In the genomic region with DNA sequence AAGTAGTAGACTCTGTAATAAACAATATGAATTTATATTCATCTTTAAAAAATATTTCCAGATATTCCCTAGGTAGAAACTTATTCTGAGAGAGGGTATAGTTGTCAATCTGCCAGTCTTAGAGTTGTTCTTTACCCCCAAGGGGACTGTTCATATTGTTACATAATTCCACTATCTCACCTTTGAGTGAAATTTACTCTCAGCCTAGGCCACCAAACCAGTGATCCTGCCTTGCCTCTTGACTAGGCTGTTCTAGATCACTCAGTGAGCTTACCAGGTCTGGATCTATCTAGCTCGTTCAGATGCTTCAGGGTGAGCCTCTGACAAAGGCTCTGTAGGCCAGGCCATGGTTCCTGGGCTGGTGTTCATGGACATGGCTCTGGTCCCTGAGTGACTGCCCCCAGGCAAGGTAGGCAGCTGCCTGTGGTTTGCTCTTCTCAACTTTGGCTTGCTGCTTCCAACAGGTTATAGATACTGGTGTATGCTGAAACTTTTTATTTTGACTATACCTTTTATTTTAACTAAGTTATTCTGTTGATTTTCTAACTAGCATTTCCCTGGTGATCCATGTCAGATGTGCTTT, we compare ENCODE assay signal across 16 cellular contexts. TPM values are rescaled to one million over a fixed set of nuclear protein-coding genes. Genes with fewer than 3 reads are reported as not detected.
DNase-seq lines count a peak whose midpoint lies in the region; ATAC-seq and TF ChIP-seq lines count a peak whose summit lies in the region.
"Had no signal": no experiment of that assay in that cellular context is flagged by ENCODE, and none has a peak within 500 bp of the region (broad histone marks: within the 10 kb centered on the region; RNA-seq: fewer than 3 reads in every experiment).

No MANE protein-coding gene starts in this region.

- H3K4me1 ChIP-seq in endodermal cell (ENCODE audit: control insufficient read depth, insufficient read depth, low read length) (no peaks in the 10 kb centered on the region), osteoblast (ENCODE audit: insufficient read depth, low read length) (no peaks in the 10 kb centered on the region)

- no peak overlapping the region for H3K4me2 ChIP-seq in osteoblast (ENCODE audit: insufficient read depth, low read length)
- H3K4me2 ChIP-seq: PC-9 had no signal

- peaks cover 17% of the 10 kb centered on the region for H4K20me1 ChIP-seq in osteoblast (ENCODE audit: insufficient read depth, low read length)

- H3K27me3 ChIP-seq in endodermal cell (ENCODE audit: control insufficient read depth, insufficient read depth, low read length, poor library complexity, severe bottlenecking) (no peaks in the 10 kb centered on the region), osteoblast (ENCODE audit: insufficient read depth, low read length) (no peaks in the 10 kb centered on the region)

- H3K4me1 Mint-ChIP-seq in activated CD8-positive, alpha-beta memory T cell treated with anti-CD3 and anti-CD28 coated beads, Interleukin-2, amount 10 ng/mL, durations not matched to agents 7 days and 5 days: peaks cover under 1% of the 10 kb centered on the region
- H3K4me1 Mint-ChIP-seq in HFFc6 (ENCODE audit: low read depth) (peaks cover 8% of the 10 kb centered on the region), endodermal cell (peaks cover 5% of the 10 kb centered on the region)

- no peak overlapping the region for H3K4me3 ChIP-seq in endodermal cell (ENCODE audit: low read length)
- H3K4me3 ChIP-seq in osteoblast (ENCODE audit: insufficient read depth, low read length): no peak overlapping the region
- H3K4me3 ChIP-seq: GM23248, PC-9 had no signal

- no peak overlapping the region for H3K4me3 Mint-ChIP-seq in activated CD8-positive, alpha-beta memory T cell treated with anti-CD3 and anti-CD28 coated beads, Interleukin-2, amount 10 ng/mL, durations not matched to agents 7 days and 5 days
- H3K4me3 Mint-ChIP-seq in HFFc6: no peak overlapping the region
- no peak overlapping the region for H3K4me3 Mint-ChIP-seq in endodermal cell

- in situ Hi-C loops in GM13977 (cut with MboI; ENCODE audit: low pct_unique_long_range_greater_than_20kb, low sequenced_read_pairs, unreplicated experiment): no loop called here

- H3K36me3 Mint-ChIP-seq in activated CD8-positive, alpha-beta memory T cell treated with anti-CD3 and anti-CD28 coated beads, Interleukin-2, amount 10 ng/mL, durations not matched to agents 7 days and 5 days: peaks cover 22% of the 10 kb centered on the region
- H3K36me3 Mint-ChIP-seq in HFFc6 (ENCODE audit: low read depth): peaks cover 16% of the 10 kb centered on the region
- peaks cover 48% of the 10 kb centered on the region for H3K36me3 Mint-ChIP-seq in endodermal cell (ENCODE audit: low read depth)

- peaks cover 84% of the 10 kb centered on the region for H3K79me2 ChIP-seq in osteoblast (ENCODE audit: insufficient read depth, low read length)

- no peak overlapping the region for H2AFZ ChIP-seq in osteoblast (ENCODE audit: low read length)
- H2AFZ ChIP-seq: GM23248, PC-9 had no signal

- no peaks in the 10 kb centered on the region for H3K27me3 Mint-ChIP-seq in activated CD8-positive, alpha-beta memory T cell treated with anti-CD3 and anti-CD28 coated beads, Interleukin-2, amount 10 ng/mL, durations not matched to agents 7 days and 5 days
- H3K27me3 Mint-ChIP-seq in HFFc6 (ENCODE audit: insufficient read depth): no peaks in the 10 kb centered on the region
- H3K27me3 Mint-ChIP-seq in endodermal cell (ENCODE audit: insufficient read depth): no peaks in the 10 kb centered on the region

- H3K27ac Mint-ChIP-seq in activated CD8-positive, alpha-beta memory T cell treated with anti-CD3 and anti-CD28 coated beads, Interleukin-2, amount 10 ng/mL, durations not matched to agents 7 days and 5 days: no peak overlapping the region
- H3K27ac Mint-ChIP-seq in HFFc6 (peak overlapping the region; percentile 55), endodermal cell (peak overlapping the region; percentile 3)

- H3K9ac ChIP-seq in endodermal cell (ENCODE audit: extremely low read depth, low read length, poor library complexity, severe bottlenecking): no peak overlapping the region
- H3K9ac ChIP-seq: GM23248 had no signal

- no peaks in the 10 kb centered on the region for H3K9me3 Mint-ChIP-seq in activated CD8-positive, alpha-beta memory T cell treated with anti-CD3 and anti-CD28 coated beads, Interleukin-2, amount 10 ng/mL, durations not matched to agents 7 days and 5 days (ENCODE audit: low read depth)
- H3K9me3 Mint-ChIP-seq in HFFc6 (no peaks in the 10 kb centered on the region), endodermal cell (no peaks in the 10 kb centered on the region)

- H3K36me3 ChIP-seq in endodermal cell (ENCODE audit: control insufficient read depth, insufficient read depth, low read length): peaks cover 59% of the 10 kb centered on the region
- H3K36me3 ChIP-seq in osteoblast (ENCODE audit: insufficient read depth, low read length): peaks cover 7% of the 10 kb centered on the region

- no peak for ATAC-seq in activated CD8-positive, alpha-beta memory T cell treated with anti-CD3 and anti-CD28 coated beads, Interleukin-2, amount 10 ng/mL, durations not matched to agents 7 days and 5 days

- CTCF ChIA-PET in activated CD8-positive, alpha-beta memory T cell treated with anti-CD3 and anti-CD28 coated beads, Interleukin-2, amount 10 ng/mL, durations not matched to agents 7 days and 5 days (lab: Charles Lee): no interaction called here

- DNase-seq in activated CD8-positive, alpha-beta memory T cell treated with anti-CD3 and anti-CD28 coated beads, Interleukin-2, amount 50 U/mL, for 48 hours: peak; percentile 36
- no peak for DNase-seq in activated CD8-positive, alpha-beta memory T cell treated with anti-CD3 and anti-CD28 coated beads, Interleukin-2, amount 10 ng/mL, durations not matched to agents 7 days and 5 days
- DNase-seq in HFFc6 (no peak), endodermal cell (no peak), osteoblast (ENCODE audit: insufficient read length, low spot score, missing footprints) (peak; percentile 55), NCI-H1436 (lab: John Stamatoyannopoulos, UW) (no peak), GM13977 (ENCODE audit: low spot score) (no peak), UCSD-AML1 (lab: John Stamatoyannopoulos, UW; ENCODE audit: unreplicated experiment) (no peak)
- DNase-seq: Calu3, GM23248, KG1, NCI-H1092 treated with DMSO at 0.1 percent for 48 hours, NCI-H187, NCI-H446, NCI-H774, PC-9 had no signal

- H3K9me3 ChIP-seq in endodermal cell (ENCODE audit: control insufficient read depth, low read length) (no peaks in the 10 kb centered on the region), osteoblast (ENCODE audit: low read depth, low read length) (no peaks in the 10 kb centered on the region)

- WGBS in endodermal cell (ENCODE audit: insufficient coverage in 1 of 2, insufficient read length in 1 of 2), 2 experiments: 87 to 100% methylated on average over 1 of the region's 1 CpG

- TF ChIP-seq CTCF in HFFc6 (IDR thresholded peaks at IDR 0.05) (no peak), endodermal cell (conservative IDR thresholded peaks at IDR 0.05) (no peak), osteoblast (IDR thresholded peaks at IDR 0.05; ENCODE audit: extremely low read depth, low read depth, low read length) (no peak), GM13977 (IDR thresholded peaks at IDR 0.05; ENCODE audit: extremely low read depth, insufficient read depth, missing control alignments) (no peak)

- H3K27ac ChIP-seq in endodermal cell (ENCODE audit: low read depth, low read length) (no peak overlapping the region), osteoblast (ENCODE audit: low read depth, low read length) (peak overlapping the region; percentile 12)
- H3K27ac ChIP-seq: GM23248, PC-9 had no signal

RNA-seq across cellular contexts. Expression of gene ZNF592, which starts 27.6 kb away (rescaled TPM):
- total RNA-seq in activated CD8-positive, alpha-beta memory T cell treated with anti-CD3 and anti-CD28 coated beads, Interleukin-2, amount 10 ng/mL, durations not matched to agents 7 days and 5 days: 10 to 100 TPM; 32.9 to 39.7 TPM
- total RNA-seq in HFFc6 (2021; fragmentation: NEBNext Ultra II Directional; extraction: Animal tissue kit (Norgen Biotek cat#: 25700)): 10 to 100 TPM; 15.4 to 19.0 (median 17.6) TPM
- total RNA-seq in endodermal cell (10 to 100 TPM; 33.3 to 35.2 TPM), osteoblast (11.2 and 12.4 TPM in 2 replicates)
- 25.4 TPM for polyA plus RNA-seq in endodermal cell (2013, experiment 1 of 2)
- polyA plus RNA-seq in endodermal cell (2013, experiment 2 of 2): 23.1 TPM

RNA-seq across cellular contexts. Expression of gene ALPK3, which starts 41.2 kb away (rescaled TPM):
- total RNA-seq in activated CD8-positive, alpha-beta memory T cell treated with anti-CD3 and anti-CD28 coated beads, Interleukin-2, amount 10 ng/mL, durations not matched to agents 7 days and 5 days: under 1 TPM; 0.23 to 0.35 TPM
- under 1 TPM; 0.05 to 0.60 (median 0.26) TPM for total RNA-seq in HFFc6 (2021; fragmentation: NEBNext Ultra II Directional; extraction: Animal tissue kit (Norgen Biotek cat#: 25700))
- 10 to 100 TPM; 57.8 to 94.1 TPM for total RNA-seq in endodermal cell
- 14.0 TPM for polyA plus RNA-seq in endodermal cell (2013, experiment 1 of 2)
- polyA plus RNA-seq in endodermal cell (2013, experiment 2 of 2): 17.0 TPM
- total RNA-seq in osteoblast: 0.36 and 0.59 TPM in 2 replicates
- polyA plus RNA-seq: GM23248 had no signal

Comparison
In these comparisons a context has a peak if more than half of its experiments do, and no peak if none do; other contexts are left out.
1. DNase-seq: peak in activated CD8-positive, alpha-beta memory T cell treated with anti-CD3 and anti-CD28 coated beads, Interleukin-2, amount 50 U/mL, for 48 hours (single experiment) and osteoblast (single experiment); none in activated CD8-positive, alpha-beta memory T cell treated with anti-CD3 and anti-CD28 coated beads, Interleukin-2, amount 10 ng/mL, durations not matched to agents 7 days and 5 days (single experiment), HFFc6 (single experiment), endodermal cell (single experiment), NCI-H1436 (single experiment), GM13977 (single experiment) and UCSD-AML1 (single experiment).
2. RNA of gene ALPK3, which starts 41.2 kb away (total RNA-seq): 57.8 to 94.1 TPM in endodermal cell; 0.36 to 0.59 TPM in osteoblast, 0.23 to 0.35 TPM in activated CD8-positive, alpha-beta memory T cell treated with anti-CD3 and anti-CD28 coated beads, Interleukin-2, amount 10 ng/mL, durations not matched to agents 7 days and 5 days and 0.05 to 0.60 TPM in HFFc6; every median in the first group is over 10 times any median in the second.